In the genomic region with DNA sequence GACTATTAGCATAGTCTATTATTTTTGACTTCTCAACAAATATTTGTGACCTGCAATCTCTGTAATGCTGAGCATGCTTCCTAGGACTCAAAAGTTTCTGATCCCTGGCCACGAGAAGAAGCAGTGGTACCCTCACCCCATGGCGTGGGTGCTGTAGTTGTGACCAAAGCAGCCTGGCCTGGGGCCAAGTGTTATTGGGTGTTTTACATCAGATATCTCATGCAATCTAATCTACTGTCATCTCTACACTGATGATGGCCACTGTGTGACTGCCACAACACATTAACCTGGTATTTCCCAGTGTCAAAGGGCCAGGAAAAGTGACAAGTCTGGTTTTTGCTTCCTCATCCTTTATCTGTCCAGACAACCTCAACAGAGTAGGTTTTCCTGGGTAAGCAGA, we compare ENCODE assay signal across 26 cellular contexts.
DNase-seq lines count a peak whose midpoint lies in the region; ATAC-seq, FAIRE-seq and TF ChIP-seq lines count a peak whose summit lies in the region.
"Had no signal": no experiment of that assay in that cellular context is flagged by ENCODE, and none has a peak within 500 bp of the region (broad histone marks: within the 10 kb centered on the region; RNA-seq: fewer than 3 reads in every experiment).

No MANE protein-coding gene starts in this region.

- no peaks in the 10 kb centered on the region for H3K9me3 ChIP-seq in Panc1 (ENCODE audit: control insufficient read depth, insufficient read depth, low read depth, low read length)
- H3K9me3 ChIP-seq in K562 (replicated peaks; ENCODE audit: control insufficient read depth, insufficient read depth, low read depth, low read length), result no peaks in the 10 kb centered on the region
- H3K9me3 ChIP-seq: heart right ventricle, lower lobe of right lung, mucosa of descending colon, ovary, right atrium auricular region, vagina had no signal

- peak; percentile 9 for DNase-seq in activated naive CD4-positive, alpha-beta T cell treated with Interleukin-2 at 50 U/mL for 16 hours
- no peak for DNase-seq in activated naive CD4-positive, alpha-beta T cell treated with anti-CD3 and anti-CD28 coated beads for 36 hours
- DNase-seq in Panc1 (ENCODE audit: low read depth, low spot score), result no peak
- no peak for DNase-seq in K562 (ENCODE audit: extremely low read depth in 1 of 4, low spot score in 3 of 4)
- peak; percentile 27 for DNase-seq in stimulated activated naive CD8-positive, alpha-beta T cell treated with anti-CD3 and anti-CD28 coated beads, Interleukin-15, Interleukin-2, amounts not matched to agents 100 U/mL and 50 U/mL, for 24 hours
- DNase-seq in NCI-H524 (lab: John Stamatoyannopoulos, UW), result no peak
- DNase-seq in urothelium cell line (ENCODE audit: low spot score), result no peak
- no peak for DNase-seq in NCI-H1694 (lab: John Stamatoyannopoulos, UW)
- DNase-seq: activated naive CD8-positive, alpha-beta T cell treated with anti-CD3 and anti-CD28 coated beads, Interleukin-2, amount 10 ng/mL, durations not matched to agents 7 days and 5 days; endodermal cell; foreskin melanocyte; heart right ventricle; kidney glomerular epithelial cell; lower lobe of right lung; mucosa of descending colon; NCI-H1436 treated with DMSO at 0.1 percent for 48 hours; NCI-H2107; nephron progenitor cell; ovary had no signal

- TF ChIP-seq POLR2A in K562 (conservative IDR thresholded peaks at IDR 0.05), result no peak

- H3K27me3 Mint-ChIP-seq in activated naive CD4-positive, alpha-beta T cell treated with anti-CD3 and anti-CD28 coated beads for 36 hours (ENCODE audit: low read depth), result no peaks in the 10 kb centered on the region
- H3K27me3 Mint-ChIP-seq: activated naive CD8-positive, alpha-beta T cell treated with anti-CD3 and anti-CD28 coated beads, Interleukin-2, amount 10 ng/mL, durations not matched to agents 7 days and 5 days had no signal

- ATAC-seq in Panc1, result no peak
- no peak for ATAC-seq in K562
- no peak for ATAC-seq in stimulated activated naive CD8-positive, alpha-beta T cell treated with anti-CD3 and anti-CD28 coated beads, Interleukin-15, Interleukin-2, amounts not matched to agents 100 U/mL and 50 U/mL, for 24 hours
- ATAC-seq: esophagus mucosa, heart right ventricle, lower lobe of right lung, mucosa of descending colon, WTC11 had no signal

- no peaks in the 10 kb centered on the region for H3K36me3 ChIP-seq in Panc1 (ENCODE audit: control insufficient read depth, insufficient read depth, low read length)
- no peaks in the 10 kb centered on the region for H3K36me3 ChIP-seq in K562 (ENCODE audit: control insufficient read depth, insufficient read depth, low read length)
- H3K36me3 ChIP-seq: lower lobe of right lung, ovary, right atrium auricular region, vagina had no signal

- CTCF ChIA-PET in activated naive CD4-positive, alpha-beta T cell treated with anti-CD3 and anti-CD28 coated beads for 36 hours (lab: Charles Lee), result interaction anchor here (0.5 to 2.1 kb wide), 4 partner anchors 11 to 44 kb away, joined by 3 to 6 read pairs (median 4); no protein-coding TSS in a partner anchor
- CTCF ChIA-PET in Panc1 (lab: Charles Lee) (no interaction called here), K562 (lab: Yijun Ruan, JAX; ENCODE audit: low intra/inter-chr PET ratio) (no interaction called here)

- no peaks in the 10 kb centered on the region for H3K79me2 ChIP-seq in K562 (ENCODE audit: control insufficient read depth, insufficient read depth, low read length)

- 9% methylated on average over 2 of the region's 2 CpGs for WGBS in K562 (ENCODE audit: insufficient coverage, low coverage, missing lambda C conversion rate)

- no peak for FAIRE-seq in K562 (lab: Jason Lieb, UNC)
- FAIRE-seq in urothelium cell line (lab: Jason Lieb, UNC), result no peak
- FAIRE-seq: astrocyte had no signal

- no peak overlapping the region for H3K4me3 ChIP-seq in Panc1 (ENCODE audit: low read depth in 2 of 2, low read length in 2 of 2)
- H3K4me3 ChIP-seq in K562, result no peak overlapping the region
- H3K4me3 ChIP-seq: BLaER1 treated with 17β-estradiol and CSF1 and Interleukin-3, amounts not matched to agents 10 nM and 100 nM; heart right ventricle; lower lobe of right lung; mucosa of descending colon; ovary; right atrium auricular region; vagina had no signal

- no peak overlapping the region for H3K4me2 ChIP-seq in K562 (ENCODE audit: insufficient read depth, low read length)
- H3K4me2 ChIP-seq: BLaER1 treated with 17β-estradiol and CSF1 and Interleukin-3, amounts not matched to agents 10 nM and 100 nM; KMS-11 had no signal

- intact Hi-C loops in activated naive CD4-positive, alpha-beta T cell treated with anti-CD3 and anti-CD28 coated beads for 36 hours (cut with micrococcal nuclease), result no loop called here
- intact Hi-C loops in Panc1 (cut with micrococcal nuclease; ENCODE audit: unreplicated experiment) (no loop called here), K562 (cut with micrococcal nuclease) (no loop called here)

- TF ChIP-seq EP300 in K562 (IDR thresholded peaks at IDR 0.05; ENCODE audit: low read length), result no peak

- no peak overlapping the region for H3K27ac ChIP-seq in Panc1 (ENCODE audit: low read length)
- H3K27ac ChIP-seq in K562 (ENCODE audit: extremely low read depth, low read depth, low read length), result no peak overlapping the region
- H3K27ac ChIP-seq: BLaER1 treated with 17β-estradiol and CSF1 and Interleukin-3, amounts not matched to agents 10 nM and 100 nM; KMS-11; lower lobe of right lung; ovary; vagina had no signal

- peaks cover 3% of the 10 kb centered on the region for H3K4me1 ChIP-seq in Panc1 (ENCODE audit: control insufficient read depth, insufficient read depth, low read length)
- H3K4me1 ChIP-seq in K562 (replicated peaks in 1 of 2; ENCODE audit: control insufficient read depth in 2 of 2, insufficient read depth in 2 of 2, low read length in 2 of 2), result peaks cover 0 to 8% of the 10 kb centered on the region in 2 experiments; a peak in 1 of 5 replicates

- peaks cover 8% of the 10 kb centered on the region for H3K36me3 Mint-ChIP-seq in activated naive CD4-positive, alpha-beta T cell treated with anti-CD3 and anti-CD28 coated beads for 36 hours (ENCODE audit: low read depth)
- H3K36me3 Mint-ChIP-seq: WTC11 had no signal

- no peak overlapping the region for H3K9ac ChIP-seq in K562 (ENCODE audit: insufficient read depth in 1 of 2, low read depth in 2 of 2, low read length in 2 of 2)
- H3K9ac ChIP-seq: BLaER1 treated with 17β-estradiol and CSF1 and Interleukin-3, amounts not matched to agents 10 nM and 100 nM; KMS-11 had no signal

- H3K9me1 ChIP-seq in K562 (ENCODE audit: control insufficient read depth, insufficient read depth, low read length), result no peaks in the 10 kb centered on the region

- POLR2A ChIA-PET in Panc1 (lab: Charles Lee), result no interaction called here
- POLR2A ChIA-PET in K562 (lab: Yijun Ruan, JAX), result no interaction called here

- no peak for TF ChIP-seq RAD21 in K562 (CRISPR knock-in tag; conservative IDR thresholded peaks at IDR 0.05 in 1 of 2, IDR thresholded peaks at IDR 0.05 in 1 of 2)

- H3K27me3 ChIP-seq in Panc1 (ENCODE audit: control insufficient read depth, insufficient read depth, low read length) (peaks cover 2% of the 10 kb centered on the region), K562 (ENCODE audit: control insufficient read depth in 2 of 2, insufficient read depth in 2 of 2, low read length in 2 of 2) (peaks cover 18 to 29% of the 10 kb centered on the region in 2 experiments; a peak in 4 of 5 replicates)
- H3K27me3 ChIP-seq: heart right ventricle, ovary, right atrium auricular region, vagina had no signal

- no peak overlapping the region for H2AFZ ChIP-seq in K562 (ENCODE audit: low read depth, low read length)

- no peak overlapping the region for H3K4me3 Mint-ChIP-seq in activated naive CD4-positive, alpha-beta T cell treated with anti-CD3 and anti-CD28 coated beads for 36 hours
- H3K4me3 Mint-ChIP-seq: activated naive CD8-positive, alpha-beta T cell treated with anti-CD3 and anti-CD28 coated beads, Interleukin-2, amount 10 ng/mL, durations not matched to agents 7 days and 5 days; endodermal cell; nephron progenitor cell; WTC11 had no signal

- no peaks in the 10 kb centered on the region for H4K20me1 ChIP-seq in K562 (replicated peaks; ENCODE audit: control insufficient read depth, insufficient read depth, low read length)

- BruUV-seq in Panc1 (replicated peaks; lab: Mats Ljungman, UMichigan), result TSS peak; percentile 45
- BruUV-seq in K562 (replicated peaks; lab: Mats Ljungman, UMichigan), result no TSS peak

- H3K27ac Mint-ChIP-seq in activated naive CD4-positive, alpha-beta T cell treated with anti-CD3 and anti-CD28 coated beads for 36 hours, result no peak overlapping the region
- H3K27ac Mint-ChIP-seq: endodermal cell, nephron progenitor cell, WTC11 had no signal

- in situ Hi-C loops in Panc1 (cut with HindIII; ENCODE audit: low pct_unique_long_range_greater_than_20kb, low sequenced_read_pairs), result no loop called here
- in situ Hi-C loops in K562 (cut with MboI), result no loop called here

- TF ChIP-seq CTCF in Panc1 (IDR thresholded peaks at IDR 0.05), result no peak
- TF ChIP-seq CTCF in K562 (IDR thresholded peaks at IDR 0.05 in 2 of 3, conservative IDR thresholded peaks at IDR 0.05 in 1 of 3; ENCODE audit: insufficient read depth in 2 of 3, low read depth in 1 of 3, low read length in 3 of 3), result no peak

- H3K4me1 Mint-ChIP-seq in activated naive CD4-positive, alpha-beta T cell treated with anti-CD3 and anti-CD28 coated beads for 36 hours (ENCODE audit: low read depth), result peaks cover 55% of the 10 kb centered on the region

- no peaks in the 10 kb centered on the region for H3K9me3 Mint-ChIP-seq in activated naive CD4-positive, alpha-beta T cell treated with anti-CD3 and anti-CD28 coated beads for 36 hours
- H3K9me3 Mint-ChIP-seq: activated naive CD8-positive, alpha-beta T cell treated with anti-CD3 and anti-CD28 coated beads, Interleukin-2, amount 10 ng/mL, durations not matched to agents 7 days and 5 days had no signal

TF ChIP-seq in K562, 482 proteins besides CTCF, POLR2A, EP300 and RAD21:
- no peak for TF ChIP-seq TAF9B (IDR thresholded peaks at IDR 0.05; ENCODE audit: partially characterized antibody)
- TF ChIP-seq NFIC (IDR thresholded peaks at IDR 0.05), result peak; percentile 27; the same call in 1 of the 2 replicates

Comparison
In these comparisons a context has a peak if more than half of its experiments do, and no peak if none do; other contexts are left out.
1. DNase-seq: peak in activated naive CD4-positive, alpha-beta T cell treated with Interleukin-2 at 50 U/mL for 16 hours (single experiment) and stimulated activated naive CD8-positive, alpha-beta T cell treated with anti-CD3 and anti-CD28 coated beads, Interleukin-15, Interleukin-2, amounts not matched to agents 100 U/mL and 50 U/mL, for 24 hours (single experiment); none in activated naive CD4-positive, alpha-beta T cell treated with anti-CD3 and anti-CD28 coated beads for 36 hours (single experiment), Panc1 (single experiment), K562 (0 of 4), NCI-H524 (0 of 2), urothelium cell line (single experiment) and NCI-H1694 (single experiment).